ENCODE assay signal across 20 cellular contexts in genomic region chr6:11040134-11040533, GRCh38. TPM values are rescaled to one million over a fixed set of nuclear protein-coding genes. Genes with fewer than 3 reads are reported as not detected.
DNase-seq lines count a peak whose midpoint lies in the region; ATAC-seq, FAIRE-seq and TF ChIP-seq lines count a peak whose summit lies in the region.
"Had no signal": no experiment of that assay in that cellular context is flagged by ENCODE, and none has a peak within 500 bp of the region (broad histone marks: within the 10 kb centered on the region; RNA-seq: fewer than 3 reads in every experiment).

No MANE protein-coding gene starts in this region.

- peak overlapping the region; percentile 34 for H3K4me2 ChIP-seq in mesenchymal stem cell (ENCODE audit: low read length, poor library complexity, severe bottlenecking)
- H3K4me2 ChIP-seq: SK-N-SH had no signal

- H4K8ac ChIP-seq in mesenchymal stem cell (ENCODE audit: low read length): peak overlapping the region; percentile 72

- H3K36me3 ChIP-seq in Panc1 (ENCODE audit: control insufficient read depth, insufficient read depth, low read length) (no peaks in the 10 kb centered on the region), mesenchymal stem cell (ENCODE audit: control insufficient read depth in 1 of 2, insufficient read depth in 2 of 2, low read depth in 1 of 2, low read length in 2 of 2) (no peaks in the 10 kb centered on the region), gastrocnemius medialis (no peaks in the 10 kb centered on the region), gastroesophageal sphincter (no peaks in the 10 kb centered on the region)

- CTCF ChIA-PET in Panc1 (lab: Charles Lee): interaction anchor here (0.8 to 1.2 kb wide), 2 partner anchors 88 to 562 kb away, joined by 3 to 4 read pairs; no protein-coding TSS in a partner anchor

- peak overlapping the region; percentile 34 for H2BK120ac ChIP-seq in mesenchymal stem cell (ENCODE audit: low read depth, low read length)

- no peak overlapping the region for H4K91ac ChIP-seq in mesenchymal stem cell (ENCODE audit: low read length)

- WGBS in mesenchymal stem cell: 67% methylated on average over 1 of the region's 3 CpGs
- 82 to 87% methylated on average over 3 of the region's 3 CpGs for WGBS in gastroesophageal sphincter (ENCODE audit: low coverage in 1 of 2), 2 donors

- in situ Hi-C loops in Panc1 (cut with HindIII; ENCODE audit: low pct_unique_long_range_greater_than_20kb, low sequenced_read_pairs): no loop called here
- in situ Hi-C loops in gastrocnemius medialis (cut with MboI; ENCODE audit: low sequenced_read_pairs in 4 of 4): no loop called here

- DNase-seq in NCI-H2029 (lab: John Stamatoyannopoulos, UW) (peak; percentile 14), NCI-H2029 treated with DMSO at 0.1 percent for 48 hours (lab: John Stamatoyannopoulos, UW) (no peak), H54 (ENCODE audit: insufficient read length, low spot score) (no peak), Panc1 (ENCODE audit: low read depth, low spot score) (no peak), mesenchymal stem cell (peak; percentile 22), gastrocnemius medialis (no peak), germinal center (ENCODE audit: low spot score) (no peak)
- DNase-seq: 8988T, C1 segment of cervical spinal cord, DMS 273 treated with DMSO at 0.1 percent for 48 hours, Kasumi-1, NCI-H1105, NCI-H1694, NCI-H510A treated with DMSO at 0.1 percent for 48 hours, SHP77, SK-N-SH had no signal

- H3K9ac ChIP-seq in mesenchymal stem cell (ENCODE audit: low read length): no peak overlapping the region
- H3K9ac ChIP-seq: SK-N-SH had no signal

- no peak overlapping the region for H2AFZ ChIP-seq in mesenchymal stem cell (ENCODE audit: low read depth, low read length)

- no peak overlapping the region for H2AK5ac ChIP-seq in mesenchymal stem cell (ENCODE audit: low read length, severe bottlenecking)

- peak; percentile 62 for FAIRE-seq in H54 (lab: Jason Lieb, UNC)
- FAIRE-seq: GM12892 had no signal

- no peak overlapping the region for H2BK12ac ChIP-seq in mesenchymal stem cell (ENCODE audit: low read length in 2 of 2)

- peak overlapping the region; percentile 15 to 34; a peak in 3 of 4 replicates for H3K4me3 ChIP-seq in Panc1 (ENCODE audit: low read depth in 2 of 2, low read length in 2 of 2)
- H3K4me3 ChIP-seq in mesenchymal stem cell (ENCODE audit: insufficient read depth in 1 of 2, low read depth in 1 of 2, low read length in 2 of 2): no peak overlapping the region
- no peak overlapping the region for H3K4me3 ChIP-seq in gastrocnemius medialis
- no peak overlapping the region for H3K4me3 ChIP-seq in gastroesophageal sphincter

- POLR2A ChIA-PET in Panc1 (lab: Charles Lee): interaction anchor here (0.5 to 2.3 kb wide), 2 partner anchors 13 to 46 kb away, joined by 8 read pairs; no protein-coding TSS in a partner anchor

- TF ChIP-seq EP300 in gastroesophageal sphincter (IDR thresholded peaks at IDR 0.05): no peak

- H3K27me3 ChIP-seq in Panc1 (ENCODE audit: control insufficient read depth, insufficient read depth, low read length) (no peaks in the 10 kb centered on the region), mesenchymal stem cell (ENCODE audit: control insufficient read depth in 1 of 2, insufficient read depth in 1 of 2, low read length in 2 of 2) (peaks cover 0 to 21% of the 10 kb centered on the region in 2 experiments), gastrocnemius medialis (peaks cover 21 to 34% (median 22%) of the 10 kb centered on the region in 3 donors), gastroesophageal sphincter (peaks cover 59% of the 10 kb centered on the region)

- TF ChIP-seq CTCF in Panc1 (IDR thresholded peaks at IDR 0.05) (no peak), gastrocnemius medialis (IDR thresholded peaks at IDR 0.05 in 4 of 5, conservative IDR thresholded peaks at IDR 0.05 in 1 of 5) (no peak), gastroesophageal sphincter (IDR thresholded peaks at IDR 0.05) (no peak)

- ATAC-seq in Panc1: no peak
- ATAC-seq in gastrocnemius medialis: no peak
- no peak for ATAC-seq in gastroesophageal sphincter

- peak overlapping the region; percentile 70 for H3K27ac ChIP-seq in Panc1 (ENCODE audit: low read length)
- peak overlapping the region; percentile 29 for H3K27ac ChIP-seq in mesenchymal stem cell (ENCODE audit: low read length, poor library complexity, severe bottlenecking)
- H3K27ac ChIP-seq in gastrocnemius medialis: no peak overlapping the region
- H3K27ac ChIP-seq in gastroesophageal sphincter: no peak overlapping the region

- TF ChIP-seq POLR2A in H54 (IDR thresholded peaks at IDR 0.05; ENCODE audit: low read depth, low read length) (no peak), gastrocnemius medialis (IDR thresholded peaks at IDR 0.05) (no peak), gastroesophageal sphincter (IDR thresholded peaks at IDR 0.05) (no peak)

- H3K79me1 ChIP-seq in mesenchymal stem cell (replicated peaks; ENCODE audit: low read length, poor library complexity, severe bottlenecking): no peaks in the 10 kb centered on the region

- no peak overlapping the region for H3K23ac ChIP-seq in mesenchymal stem cell (ENCODE audit: low read length in 2 of 2)

- H2BK5ac ChIP-seq in mesenchymal stem cell (ENCODE audit: low read depth, low read length, poor library complexity, severe bottlenecking): no peak overlapping the region

- peak overlapping the region in 1 of 2 experiments; percentile 70 for H3K18ac ChIP-seq in mesenchymal stem cell (ENCODE audit: low read depth in 1 of 2, low read length in 2 of 2)

- H2BK15ac ChIP-seq in mesenchymal stem cell (ENCODE audit: low read depth, poor library complexity, severe bottlenecking): no peak overlapping the region

- no peak overlapping the region for H3K4ac ChIP-seq in mesenchymal stem cell (ENCODE audit: low read depth in 1 of 2, low read length in 2 of 2)

- no TSS peak for BruUV-seq in Panc1 (replicated peaks; lab: Mats Ljungman, UMichigan)

- no peaks in the 10 kb centered on the region for H3K9me3 ChIP-seq in Panc1 (ENCODE audit: control insufficient read depth, insufficient read depth, low read depth, low read length)
- H3K9me3 ChIP-seq in mesenchymal stem cell (ENCODE audit: control insufficient read depth, low read length): no peaks in the 10 kb centered on the region
- no peaks in the 10 kb centered on the region for H3K9me3 ChIP-seq in gastrocnemius medialis
- H3K9me3 ChIP-seq in gastroesophageal sphincter: peaks cover 0 to 7% (median 0%) of the 10 kb centered on the region in 3 donors
- H3K9me3 ChIP-seq: SK-N-SH had no signal

- H3K4me1 ChIP-seq in Panc1 (ENCODE audit: control insufficient read depth, insufficient read depth, low read length) (peaks cover 45% of the 10 kb centered on the region), mesenchymal stem cell (ENCODE audit: control insufficient read depth, insufficient read depth, low read depth, low read length) (peaks cover 11% of the 10 kb centered on the region), gastrocnemius medialis (peaks cover 3 to 4% of the 10 kb centered on the region in 2 donors), gastroesophageal sphincter (peaks cover 0 to 15% (median 3%) of the 10 kb centered on the region in 3 donors)

- no peak overlapping the region for H3K14ac ChIP-seq in mesenchymal stem cell (ENCODE audit: low read length in 2 of 2)

- intact Hi-C loops in Panc1 (cut with micrococcal nuclease; ENCODE audit: unreplicated experiment) (loop anchor here (5.0 kb wide), 2 partner anchors 33 to 88 kb away; no protein-coding TSS in a partner anchor), gastrocnemius medialis (cut with DNase I; ENCODE audit: low total_unique reads) (no loop called here)

RNA-seq across cellular contexts. Expression of gene ELOVL2, which starts 4.0 kb away (rescaled TPM):
- 27.8 TPM for total RNA-seq in Panc1 (2021; ENCODE audit: unreplicated experiment)
- polyA plus RNA-seq in Panc1 (2012; ENCODE audit: insufficient read length): 12.1 TPM
- 11.7 TPM for polyA plus RNA-seq in mesenchymal stem cell (2013, experiment 1 of 2)
- 12.0 TPM for polyA plus RNA-seq in mesenchymal stem cell (2013, experiment 2 of 2)
- 1 to 10 TPM in 1 of 4 donors, under 1 TPM in 3; 0.07 to 1.1 (median 0.31) TPM for total RNA-seq in gastrocnemius medialis
- under 1 TPM in 3 of 4 donors, not detected in 1; 0.40 to 0.87 (median 0.62) TPM for total RNA-seq in gastroesophageal sphincter
- total RNA-seq: HT-29 had no signal
- polyA plus RNA-seq: IgD-negative memory B cell had no signal

RNA-seq across cellular contexts. Expression of gene SMIM13, which starts 53.5 kb away (rescaled TPM):
- total RNA-seq in Panc1 (2021; ENCODE audit: unreplicated experiment) (17.6 TPM), gastrocnemius medialis (10 to 100 TPM in 3 of 4 donors, 1 to 10 TPM in 1; 9.9 to 12.8 (median 12.3) TPM), gastroesophageal sphincter (10 to 100 TPM in 3 of 4 donors, 1 to 10 TPM in 1; 8.3 to 13.5 (median 12.5) TPM)
- polyA plus RNA-seq in Panc1 (2012; ENCODE audit: insufficient read length): 9.4 TPM
- polyA plus RNA-seq in mesenchymal stem cell (2013, experiment 1 of 2): 12.3 TPM
- 13.6 TPM for polyA plus RNA-seq in mesenchymal stem cell (2013, experiment 2 of 2)

Comparison
In these comparisons a context has a peak if more than half of its experiments do, and no peak if none do; other contexts are left out.
1. DNase-seq: peak in NCI-H2029 (single experiment) and mesenchymal stem cell (single experiment); none in NCI-H2029 treated with DMSO at 0.1 percent for 48 hours (single experiment), H54 (single experiment), Panc1 (single experiment), gastrocnemius medialis (0 of 2) and germinal center (single experiment).
2. H3K27ac ChIP-seq: peak in Panc1 (single experiment) and mesenchymal stem cell (single experiment); none in gastrocnemius medialis (0 of 4) and gastroesophageal sphincter (0 of 4).
3. H3K4me3 ChIP-seq: peak in Panc1 (2 of 2); none in mesenchymal stem cell (0 of 2), gastrocnemius medialis (0 of 4) and gastroesophageal sphincter (0 of 2).
4. RNA of gene ELOVL2, which starts 4.0 kb away (total RNA-seq): 27.8 TPM in Panc1 (single experiment); 0.40 to 0.87 TPM in gastroesophageal sphincter and 0.07 to 1.1 TPM in gastrocnemius medialis; every median in the first group is over 10 times any median in the second.